In the genomic region with DNA sequence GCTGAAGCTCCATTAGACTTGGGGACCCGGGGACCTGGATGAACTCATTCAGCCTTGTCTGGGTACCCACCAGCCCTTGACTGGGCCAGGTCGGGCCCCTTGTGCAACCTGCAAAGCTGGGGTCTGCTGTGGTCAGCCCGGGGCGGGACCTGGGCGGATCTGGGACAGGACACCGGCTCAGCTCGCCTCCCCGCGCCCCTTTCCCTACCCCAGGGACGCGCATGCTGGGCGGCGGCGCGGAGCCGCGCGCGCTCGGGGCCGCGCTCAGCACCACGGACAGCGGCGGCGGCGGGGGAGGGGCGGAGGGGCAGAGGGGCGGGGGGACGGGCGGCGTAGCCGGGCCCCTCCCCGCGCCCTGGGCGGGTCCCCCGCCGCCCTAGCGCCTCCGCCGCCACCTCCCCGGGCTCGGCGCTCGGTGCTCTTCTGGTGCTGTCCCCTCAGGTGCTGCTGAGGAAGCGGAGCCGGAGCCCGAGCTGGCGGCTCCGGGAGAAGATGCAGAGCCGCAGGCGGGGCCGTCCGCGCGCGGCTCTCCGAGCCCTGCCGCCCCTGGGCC, we compare ENCODE assay signal across 8 cellular contexts. TPM values are rescaled to one million over a fixed set of nuclear protein-coding genes. Genes with fewer than 3 reads are reported as not detected.
DNase-seq lines count a peak whose midpoint lies in the region; ATAC-seq and TF ChIP-seq lines count a peak whose summit lies in the region.

No MANE protein-coding gene starts in this region.

- H3K4me1 ChIP-seq in iPS-20b (ENCODE audit: insufficient read depth, low read length) = no peaks in the 10 kb centered on the region

- H3K9me3 Mint-ChIP-seq in natural killer cell = no peaks in the 10 kb centered on the region
- no peaks in the 10 kb centered on the region for H3K9me3 Mint-ChIP-seq in natural killer cell treated with Interleukin-12 subunit alpha and Interleukin-12 subunit beta and Interleukin-15 and Interleukin-18, amount 100 ng/mL, for 72 hours

- in situ Hi-C loops in astrocyte of the cerebellum (cut with HindIII; ENCODE audit: low sequenced_read_pairs) = no loop called here

- 0 out of 2 replicates have a peak, but pooled peaks cover 2% of the 10 kb centered on the region for H3K36me3 ChIP-seq in iPS-20b (ENCODE audit: insufficient read depth, low read depth, low read length)

- TF ChIP-seq CTCF in natural killer cell (IDR thresholded peaks at IDR 0.05) (no peak), astrocyte of the cerebellum (IDR thresholded peaks at IDR 0.05; ENCODE audit: low read depth, low read length, missing control alignments) (no peak)

- H3K36me3 Mint-ChIP-seq in natural killer cell = no peaks in the 10 kb centered on the region
- H3K36me3 Mint-ChIP-seq in natural killer cell treated with Interleukin-12 subunit alpha and Interleukin-12 subunit beta and Interleukin-15 and Interleukin-18, amount 100 ng/mL, for 72 hours = no peaks in the 10 kb centered on the region

- no peak overlapping the region for H3K4me3 Mint-ChIP-seq in natural killer cell
- no peak overlapping the region for H3K4me3 Mint-ChIP-seq in natural killer cell treated with Interleukin-12 subunit alpha and Interleukin-12 subunit beta and Interleukin-15 and Interleukin-18, amount 100 ng/mL, for 72 hours

- no peak overlapping the region for H3K27ac ChIP-seq in iPS-20b (ENCODE audit: low read length)

- no peak overlapping the region for H3K9ac ChIP-seq in iPS-20b (ENCODE audit: low read depth, low read length)

- H3K4me1 Mint-ChIP-seq in natural killer cell = peaks cover 0 to 8% of the 10 kb centered on the region in 2 donors
- H3K4me1 Mint-ChIP-seq in natural killer cell treated with Interleukin-12 subunit alpha and Interleukin-12 subunit beta and Interleukin-15 and Interleukin-18, amount 100 ng/mL, for 72 hours (ENCODE audit: low read depth in 2 of 2) = peaks cover 10 to 11% of the 10 kb centered on the region in 2 donors

- peaks cover 69% of the 10 kb centered on the region for H3K27me3 ChIP-seq in iPS-20b (ENCODE audit: insufficient read depth, low read length)

- H3K4me3 ChIP-seq in astrocyte of the cerebellum (ENCODE audit: low read depth, low read length) (peak overlapping the region; percentile 49), iPS-20b (ENCODE audit: low read length) (peak overlapping the region; percentile 60; the same call in 1 of the 2 replicates)

- DNase-seq in natural killer cell (no peak), astrocyte of the cerebellum (ENCODE audit: low read depth) (no peak), AML-193 (lab: John Stamatoyannopoulos, UW) (no peak), GOT3 (lab: John Stamatoyannopoulos, UW) (no peak)
- DNase-seq in natural killer cell treated with Interleukin-12 subunit alpha and Interleukin-12 subunit beta and Interleukin-15 and Interleukin-18, amount 100 ng/mL, for 72 hours (ENCODE audit: low spot score) = no peak
- no peak for DNase-seq in NK-92 treated with Interleukin-12 subunit alpha and Interleukin-12 subunit beta, amount 100 ng/mL, for 24 hours (lab: John Stamatoyannopoulos, UW)
- no peak for DNase-seq in stimulated activated CD4-positive, alpha-beta T cell treated with anti-CD3 and anti-CD28 coated beads, Interleukin-4, amount 100 ng/mL, for 1 hour

- no peak overlapping the region for H3K27ac Mint-ChIP-seq in natural killer cell
- H3K27ac Mint-ChIP-seq in natural killer cell treated with Interleukin-12 subunit alpha and Interleukin-12 subunit beta and Interleukin-15 and Interleukin-18, amount 100 ng/mL, for 72 hours = no peak overlapping the region

- no peaks in the 10 kb centered on the region for H3K9me3 ChIP-seq in iPS-20b (ENCODE audit: insufficient read depth, low read depth, low read length)

- H3K27me3 Mint-ChIP-seq in natural killer cell (ENCODE audit: low read depth in 2 of 2) = no peaks in the 10 kb centered on the region
- no peaks in the 10 kb centered on the region for H3K27me3 Mint-ChIP-seq in natural killer cell treated with Interleukin-12 subunit alpha and Interleukin-12 subunit beta and Interleukin-15 and Interleukin-18, amount 100 ng/mL, for 72 hours

- intact Hi-C loops in natural killer cell (cut with micrococcal nuclease) = no loop called here

- peak in 2 of 3 donors; percentile 23 to 24 for ATAC-seq in natural killer cell
- ATAC-seq in natural killer cell treated with Interleukin-12 subunit alpha and Interleukin-12 subunit beta and Interleukin-15 and Interleukin-18, amount 100 ng/mL, for 72 hours = no peak

RNA-seq across cellular contexts. Expression of a gene that starts 7.4 kb away (rescaled TPM):
- 10 to 100 TPM; 34.4 to 58.0 (median 43.2) TPM for total RNA-seq in natural killer cell
- total RNA-seq in natural killer cell treated with Interleukin-12 subunit alpha and Interleukin-12 subunit beta and Interleukin-15 and Interleukin-18, amount 100 ng/mL, for 72 hours = 10 to 100 TPM; 54.9 to 91.3 TPM

RNA-seq across cellular contexts. Expression of a gene that starts 7.7 kb away (rescaled TPM):
- total RNA-seq in natural killer cell = 10 to 100 TPM; 46.4 to 64.0 (median 61.5) TPM
- total RNA-seq in natural killer cell treated with Interleukin-12 subunit alpha and Interleukin-12 subunit beta and Interleukin-15 and Interleukin-18, amount 100 ng/mL, for 72 hours = 10 to 100 TPM; 33.8 to 89.7 TPM

RNA-seq across cellular contexts. Expression of a gene that starts 8.1 kb away (rescaled TPM):
- total RNA-seq in natural killer cell = 1 to 10 TPM; 3.1 to 4.4 (median 3.3) TPM
- total RNA-seq in natural killer cell treated with Interleukin-12 subunit alpha and Interleukin-12 subunit beta and Interleukin-15 and Interleukin-18, amount 100 ng/mL, for 72 hours = 1 to 10 TPM; 6.3 to 8.0 TPM

RNA-seq across cellular contexts. Expression of a gene that starts 13.9 kb away (rescaled TPM):
- total RNA-seq in natural killer cell = 1 to 10 TPM; 3.4 to 4.2 (median 3.7) TPM
- 10 to 100 TPM in 1 of 2 donors, 1 to 10 TPM in 1; 8.1 to 12.2 TPM for total RNA-seq in natural killer cell treated with Interleukin-12 subunit alpha and Interleukin-12 subunit beta and Interleukin-15 and Interleukin-18, amount 100 ng/mL, for 72 hours

RNA-seq across cellular contexts. Expression of a gene that starts 14.0 kb away (rescaled TPM):
- total RNA-seq in natural killer cell = 1 to 10 TPM; 3.5 to 4.4 (median 3.6) TPM
- 1 to 10 TPM; 1.6 to 1.9 TPM for total RNA-seq in natural killer cell treated with Interleukin-12 subunit alpha and Interleukin-12 subunit beta and Interleukin-15 and Interleukin-18, amount 100 ng/mL, for 72 hours

Comparison
In these comparisons a context has a peak if more than half of its experiments do, and no peak if none do; other contexts are left out.
1. ATAC-seq: peak in natural killer cell (2 of 3); none in natural killer cell treated with Interleukin-12 subunit alpha and Interleukin-12 subunit beta and Interleukin-15 and Interleukin-18, amount 100 ng/mL, for 72 hours (0 of 2).